25 cellular contexts compared by ENCODE assay signal in genomic region chr7:98758157-98758556, GRCh38.
"Had no signal": no experiment of that assay in that cellular context is flagged by ENCODE, and none has a peak within 500 bp of the region (broad histone marks: within the 10 kb centered on the region; RNA-seq: fewer than 3 reads in every experiment).

No MANE protein-coding gene starts in this region.

- H3K27me3 ChIP-seq: colonic mucosa had no signal

- H3K9me3 ChIP-seq: colonic mucosa, esophagus muscularis mucosa, esophagus squamous epithelium, gastrocnemius medialis, gastroesophageal sphincter, heart left ventricle, heart right ventricle had no signal

- DNase-seq: colonic mucosa; cortex of kidney; dermis blood vessel endothelial cell; dorsolateral prefrontal cortex; effector CD4-positive, alpha-beta T cell; effector CD8-positive, alpha-beta T cell; effector memory CD4-positive, alpha-beta T cell; effector memory CD8-positive, alpha-beta T cell; endodermal cell; erythroblast; esophagus squamous epithelium; foreskin fibroblast; foreskin keratinocyte; foreskin melanocyte; gastrocnemius medialis; glutamatergic neuron; head of caudate nucleus; heart left ventricle; heart right ventricle had no signal

- H3K4me3 Mint-ChIP-seq: dendritic cell treated with granulocyte-macrophage colony-stimulating factor and Interleukin-4, amounts not matched to agents 40 ng/mL and 50 ng/mL, for 4 days; effector memory CD8-positive, alpha-beta T cell; endodermal cell had no signal

- H3K4me1 ChIP-seq: colonic mucosa, esophagus muscularis mucosa, esophagus squamous epithelium, foreskin keratinocyte, gastrocnemius medialis, gastroesophageal sphincter, heart left ventricle, heart right ventricle had no signal

- H3K9me3 Mint-ChIP-seq: endodermal cell had no signal

- ATAC-seq: effector memory CD8-positive, alpha-beta T cell; esophagus mucosa; foreskin keratinocyte; gastrocnemius medialis; gastroesophageal sphincter; heart left ventricle; heart right ventricle had no signal

- H3K36me3 ChIP-seq: colonic mucosa, esophagus muscularis mucosa, esophagus squamous epithelium, gastrocnemius medialis, gastroesophageal sphincter, heart left ventricle, heart right ventricle had no signal

- H3K27ac Mint-ChIP-seq: dendritic cell treated with granulocyte-macrophage colony-stimulating factor and Interleukin-4, amounts not matched to agents 40 ng/mL and 50 ng/mL, for 4 days; endodermal cell had no signal

- H3K4me3 ChIP-seq: colonic mucosa, coronary artery, dorsolateral prefrontal cortex, esophagus muscularis mucosa, esophagus squamous epithelium, gastrocnemius medialis, gastroesophageal sphincter, heart left ventricle, heart right ventricle had no signal

- H3K4me1 Mint-ChIP-seq: endodermal cell had no signal

- H3K27ac ChIP-seq: colonic mucosa, dorsolateral prefrontal cortex, epithelial cell of prostate, esophagus muscularis mucosa, esophagus squamous epithelium, foreskin keratinocyte, gastrocnemius medialis, gastroesophageal sphincter, heart left ventricle, heart right ventricle had no signal
